Comparison of ENCODE assay signal across 18 cellular contexts in the genomic region with DNA sequence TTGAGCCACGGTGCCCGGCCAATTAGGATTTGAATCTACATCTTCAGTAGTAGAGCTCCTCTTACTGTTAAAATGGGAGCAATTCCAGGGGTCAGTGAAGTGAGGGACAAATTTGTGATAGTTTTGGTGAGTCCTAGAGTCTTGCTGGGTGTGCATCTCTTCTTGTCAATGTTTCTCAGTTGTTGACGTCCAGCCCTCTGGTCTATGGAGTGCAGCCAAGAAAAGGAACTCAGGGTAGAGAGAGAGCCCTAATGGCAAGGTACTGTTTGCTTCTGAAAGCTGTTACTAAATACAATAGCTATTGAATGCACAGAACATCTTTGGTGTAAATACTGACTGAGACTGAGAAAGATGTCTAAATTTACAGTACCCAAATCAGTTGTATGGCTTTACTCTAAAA.
"Had no signal": no experiment of that assay in that cellular context is flagged by ENCODE, and none has a peak within 500 bp of the region (broad histone marks: within the 10 kb centered on the region; RNA-seq: fewer than 3 reads in every experiment).

No MANE protein-coding gene starts in this region.

- H3K27me3 ChIP-seq: ovary, spleen, transverse colon, vagina had no signal

- H3K4me3 ChIP-seq: gastroesophageal sphincter, ovary, spleen, transverse colon, vagina had no signal

- H3K36me3 ChIP-seq: gastroesophageal sphincter, ovary, spleen, transverse colon, vagina had no signal

- H3K27ac ChIP-seq: gastroesophageal sphincter, ovary, spleen, transverse colon, vagina had no signal

- DNase-seq: activated CD4-positive, alpha-beta T cell treated with anti-CD3 and anti-CD28 coated beads, Interleukin-2, amount 10 ng/mL, durations not matched to agents 24 days and 14 days; activated CD8-positive, alpha-beta T cell treated with anti-CD3 and anti-CD28 coated beads for 36 hours; activated naive CD4-positive, alpha-beta T cell treated with anti-CD3 and anti-CD28 coated beads for 36 hours; activated T-cell treated with anti-CD3 and anti-CD28 coated beads, Interleukin-2, amount 50 U/mL, for 24 hours; cerebellar nuclear complex; effector CD8-positive, alpha-beta T cell; immature natural killer cell; kidney glomerular epithelial cell; mesendoderm; naive thymus-derived CD8-positive, alpha-beta T cell; ovary; spleen; stimulated activated naive CD4-positive, alpha-beta T cell; T1000; transverse colon had no signal

- H3K9me3 ChIP-seq: ovary, transverse colon, vagina had no signal

- ATAC-seq: activated CD8-positive, alpha-beta T cell treated with anti-CD3 and anti-CD28 coated beads for 36 hours; esophagus mucosa; gastroesophageal sphincter; naive thymus-derived CD8-positive, alpha-beta T cell had no signal

- H3K4me1 ChIP-seq: gastroesophageal sphincter, spleen, transverse colon, vagina had no signal
